In the genomic region with DNA sequence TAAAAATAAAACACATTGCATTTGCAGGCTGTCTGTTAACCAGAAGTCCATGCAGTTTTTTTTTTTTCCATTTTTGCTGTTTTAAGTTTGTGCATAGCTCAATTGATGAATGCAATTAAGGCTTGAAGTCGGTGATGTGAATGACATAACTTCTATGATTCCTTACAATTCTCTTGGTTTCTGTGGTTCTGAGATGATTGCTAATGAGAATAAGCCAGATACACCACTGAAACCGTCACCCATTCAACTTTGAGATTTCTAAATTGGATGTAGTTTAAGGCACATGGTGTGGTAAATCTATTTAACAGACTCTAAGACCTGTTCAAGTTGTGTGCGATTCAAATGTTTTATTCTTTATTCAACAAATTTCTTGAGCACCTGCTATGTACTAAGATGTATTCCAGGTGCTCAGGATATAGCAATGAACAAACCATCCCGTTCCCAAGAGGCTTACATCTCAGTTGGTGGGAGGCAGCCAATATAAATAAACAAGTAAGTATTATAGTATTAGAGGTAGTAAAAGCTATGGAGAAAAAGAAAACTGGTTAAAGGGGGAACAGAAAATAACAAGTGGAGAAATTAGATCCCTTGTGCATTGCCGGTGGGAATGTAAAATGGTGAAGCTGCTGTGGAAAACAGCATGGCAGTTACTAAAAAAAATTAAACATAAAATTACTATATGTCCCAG, we compare ENCODE assay signal across 13 cellular contexts.
"Had no signal": no experiment of that assay in that cellular context is flagged by ENCODE, and none has a peak within 500 bp of the region (broad histone marks: within the 10 kb centered on the region; RNA-seq: fewer than 3 reads in every experiment).

No MANE protein-coding gene starts in this region.

- H3K27ac Mint-ChIP-seq: dendritic cell treated with granulocyte-macrophage colony-stimulating factor and Interleukin-4, amounts not matched to agents 40 ng/mL and 50 ng/mL, for 4 days had no signal

- H3K4me3 ChIP-seq: lower lobe of right lung, thyroid gland had no signal

- H3K27me3 Mint-ChIP-seq: dendritic cell treated with granulocyte-macrophage colony-stimulating factor and Interleukin-4, amounts not matched to agents 40 ng/mL and 50 ng/mL, for 4 days; effector memory CD8-positive, alpha-beta T cell; naive thymus-derived CD8-positive, alpha-beta T cell had no signal

- H3K9me3 Mint-ChIP-seq: dendritic cell treated with granulocyte-macrophage colony-stimulating factor and Interleukin-4, amounts not matched to agents 40 ng/mL and 50 ng/mL, for 4 days; effector memory CD8-positive, alpha-beta T cell; naive thymus-derived CD8-positive, alpha-beta T cell had no signal

- H3K4me3 Mint-ChIP-seq: dendritic cell treated with granulocyte-macrophage colony-stimulating factor and Interleukin-4, amounts not matched to agents 40 ng/mL and 50 ng/mL, for 4 days had no signal

- H3K27me3 ChIP-seq: thyroid gland had no signal

- DNase-seq: activated CD4-positive, alpha-beta T cell treated with anti-CD3 and anti-CD28 coated beads, Interleukin-2, amount 50 U/mL, for 1 hour; activated CD4-positive, CD25-positive, alpha-beta regulatory T cell; activated effector memory CD4-positive, alpha-beta T cell treated with Interleukin-2 at 50 U/mL for 16 hours; activated naive CD4-positive, alpha-beta T cell treated with anti-CD3 and anti-CD28 coated beads, Interleukin-2, amount 50 U/mL, for 16 hours; aorta; cerebellar nuclear complex; effector memory CD8-positive, alpha-beta T cell; lower lobe of right lung; naive thymus-derived CD8-positive, alpha-beta T cell; stimulated activated CD4-positive, alpha-beta T cell treated with anti-CD3 and anti-CD28 coated beads, Interleukin-1b, Interleukin-23, amount 100 ng/mL, for 48 hours; thyroid gland had no signal

- H3K27ac ChIP-seq: epithelial cell of prostate, lower lobe of right lung, thyroid gland had no signal

- H3K36me3 ChIP-seq: thyroid gland had no signal

- H3K9me3 ChIP-seq: lower lobe of right lung, thyroid gland had no signal

- ATAC-seq: effector memory CD8-positive, alpha-beta T cell; lower lobe of right lung; naive thymus-derived CD8-positive, alpha-beta T cell had no signal
